13 cellular contexts compared by ENCODE assay signal in the genomic region with DNA sequence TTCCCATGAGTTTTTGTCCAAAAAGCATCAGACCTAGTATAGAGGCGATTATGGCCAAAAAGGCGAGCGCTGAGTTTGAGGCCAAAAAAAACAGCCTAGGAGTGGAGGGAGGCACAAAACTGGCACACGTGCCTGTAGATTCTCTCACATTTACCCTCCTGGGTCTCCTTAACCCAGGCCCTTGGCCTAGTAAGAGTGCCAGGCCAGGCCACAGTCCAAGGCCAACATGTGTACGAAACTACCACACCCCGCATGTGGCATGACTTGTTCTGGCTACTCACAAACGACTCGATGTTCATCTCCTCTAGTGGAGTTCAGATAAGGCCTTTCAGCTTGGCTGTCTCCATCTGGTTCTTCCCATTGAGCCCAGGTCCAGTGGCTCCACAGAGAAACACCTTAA.
DNase-seq lines count a peak whose midpoint lies in the region; TF ChIP-seq lines count a peak whose summit lies in the region.
"Had no signal": no experiment of that assay in that cellular context is flagged by ENCODE, and none has a peak within 500 bp of the region (broad histone marks: within the 10 kb centered on the region; RNA-seq: fewer than 3 reads in every experiment).

No MANE protein-coding gene starts in this region.

- no peak overlapping the region for H3K9ac ChIP-seq in fibroblast of lung (ENCODE audit: insufficient read depth, low read length)

- peak; percentile 17 to 77 for TF ChIP-seq EP300 in tibial nerve (IDR thresholded peaks at IDR 0.05)

- H3K4me2 ChIP-seq in fibroblast of lung (ENCODE audit: extremely low read depth, insufficient read depth, low read length) (no peak overlapping the region), osteoblast (ENCODE audit: insufficient read depth, low read length) (no peak overlapping the region)

- peak overlapping the region; percentile 45 for H3K27ac ChIP-seq in fibroblast of lung (ENCODE audit: insufficient read depth, low read length)
- peak overlapping the region; percentile 52 for H3K27ac ChIP-seq in osteoblast (ENCODE audit: low read depth, low read length)
- H3K27ac ChIP-seq in tibial nerve = peak overlapping the region; percentile 29 to 83 (median 62)

- H4K20me1 ChIP-seq in fibroblast of lung (ENCODE audit: control insufficient read depth, extremely low read depth, insufficient read depth, low read length) (no peaks in the 10 kb centered on the region), osteoblast (ENCODE audit: insufficient read depth, low read length) (no peaks in the 10 kb centered on the region)

- no peak for TF ChIP-seq CTCF in fibroblast of lung (conservative IDR thresholded peaks at IDR 0.05 in 1 of 2, IDR thresholded peaks at IDR 0.05 in 1 of 2; ENCODE audit: low read depth in 1 of 2, low read length in 2 of 2)
- no peak for TF ChIP-seq CTCF in osteoblast (IDR thresholded peaks at IDR 0.05; ENCODE audit: extremely low read depth, low read depth, low read length)
- TF ChIP-seq CTCF in tibial nerve (IDR thresholded peaks at IDR 0.05) = no peak

- H3K4me1 ChIP-seq in fibroblast of lung (ENCODE audit: control insufficient read depth, extremely low read depth, insufficient read depth, low read length) (peaks cover 28% of the 10 kb centered on the region), osteoblast (ENCODE audit: insufficient read depth, low read length) (peaks cover 44% of the 10 kb centered on the region), tibial nerve (peaks cover 0 to 57% (median 14%) of the 10 kb centered on the region in 4 donors)
- H3K4me1 ChIP-seq: Caco-2 had no signal

- DNase-seq in NCI-H446 treated with DMSO at 0.1 percent for 48 hours (lab: John Stamatoyannopoulos, UW) (peak; percentile 71), fibroblast of lung (ENCODE audit: low read depth in 2 of 2) (no peak), osteoblast (ENCODE audit: insufficient read length, low spot score, missing footprints) (no peak), tibial nerve (ENCODE audit: low spot score in 2 of 2) (peak in 1 of 2 donors; percentile 68), GM03348 (ENCODE audit: low spot score) (no peak)
- no peak for DNase-seq in stimulated activated CD4-positive, alpha-beta T cell treated with anti-CD3 and anti-CD28 coated beads, Interleukin-12 subunit alpha, Interleukin-12 subunit beta, amount 100 ng/mL, for 4 hours
- no peak for DNase-seq in activated effector memory CD4-positive, alpha-beta T cell treated with Interleukin-2 at 50 U/mL for 16 hours
- DNase-seq: Caco-2, endodermal cell, foreskin melanocyte, left lung, NCI-H526 treated with DMSO at 0.1 percent for 48 hours had no signal

- TF ChIP-seq POLR2A in tibial nerve (IDR thresholded peaks at IDR 0.05) = no peak

- H3K27me3 ChIP-seq in fibroblast of lung (ENCODE audit: control insufficient read depth, insufficient read depth, low read length) (no peaks in the 10 kb centered on the region), osteoblast (ENCODE audit: insufficient read depth, low read length) (no peaks in the 10 kb centered on the region), tibial nerve (no peaks in the 10 kb centered on the region)
- H3K27me3 ChIP-seq: left lung had no signal

- H3K36me3 ChIP-seq in fibroblast of lung (ENCODE audit: control insufficient read depth, insufficient read depth, low read length) = no peaks in the 10 kb centered on the region
- H3K36me3 ChIP-seq in osteoblast (ENCODE audit: insufficient read depth, low read length) = no peaks in the 10 kb centered on the region
- H3K36me3 ChIP-seq in tibial nerve = no peaks in the 10 kb centered on the region
- H3K36me3 ChIP-seq: left lung had no signal

- no peak overlapping the region for H2AFZ ChIP-seq in fibroblast of lung (ENCODE audit: low read length)
- no peak overlapping the region for H2AFZ ChIP-seq in osteoblast (ENCODE audit: low read length)

- WGBS in tibial nerve, 2 donors = 57 to 80% methylated on average over 8 of the region's 8 CpGs

- H3K79me2 ChIP-seq in fibroblast of lung (ENCODE audit: control insufficient read depth, insufficient read depth, low read length) (no peaks in the 10 kb centered on the region), osteoblast (ENCODE audit: insufficient read depth, low read length) (no peaks in the 10 kb centered on the region)

- H3K4me3 ChIP-seq in fibroblast of lung (replicated peaks in 1 of 4; ENCODE audit: control extremely low read depth in 1 of 4, insufficient read depth in 1 of 4, low read depth in 3 of 4, low read length in 4 of 4) (no peak overlapping the region), osteoblast (ENCODE audit: insufficient read depth, low read length) (no peak overlapping the region), tibial nerve (no peak overlapping the region)
- H3K4me3 ChIP-seq: GM12878, left lung had no signal

- H3K9me3 ChIP-seq in fibroblast of lung (ENCODE audit: control insufficient read depth, insufficient read depth, low read depth, low read length) = no peaks in the 10 kb centered on the region
- no peaks in the 10 kb centered on the region for H3K9me3 ChIP-seq in osteoblast (ENCODE audit: low read depth, low read length)
- no peaks in the 10 kb centered on the region for H3K9me3 ChIP-seq in tibial nerve
- H3K9me3 ChIP-seq: Caco-2, left lung had no signal
